Comparison of ENCODE assay signal across 8 cellular contexts in the genomic region with DNA sequence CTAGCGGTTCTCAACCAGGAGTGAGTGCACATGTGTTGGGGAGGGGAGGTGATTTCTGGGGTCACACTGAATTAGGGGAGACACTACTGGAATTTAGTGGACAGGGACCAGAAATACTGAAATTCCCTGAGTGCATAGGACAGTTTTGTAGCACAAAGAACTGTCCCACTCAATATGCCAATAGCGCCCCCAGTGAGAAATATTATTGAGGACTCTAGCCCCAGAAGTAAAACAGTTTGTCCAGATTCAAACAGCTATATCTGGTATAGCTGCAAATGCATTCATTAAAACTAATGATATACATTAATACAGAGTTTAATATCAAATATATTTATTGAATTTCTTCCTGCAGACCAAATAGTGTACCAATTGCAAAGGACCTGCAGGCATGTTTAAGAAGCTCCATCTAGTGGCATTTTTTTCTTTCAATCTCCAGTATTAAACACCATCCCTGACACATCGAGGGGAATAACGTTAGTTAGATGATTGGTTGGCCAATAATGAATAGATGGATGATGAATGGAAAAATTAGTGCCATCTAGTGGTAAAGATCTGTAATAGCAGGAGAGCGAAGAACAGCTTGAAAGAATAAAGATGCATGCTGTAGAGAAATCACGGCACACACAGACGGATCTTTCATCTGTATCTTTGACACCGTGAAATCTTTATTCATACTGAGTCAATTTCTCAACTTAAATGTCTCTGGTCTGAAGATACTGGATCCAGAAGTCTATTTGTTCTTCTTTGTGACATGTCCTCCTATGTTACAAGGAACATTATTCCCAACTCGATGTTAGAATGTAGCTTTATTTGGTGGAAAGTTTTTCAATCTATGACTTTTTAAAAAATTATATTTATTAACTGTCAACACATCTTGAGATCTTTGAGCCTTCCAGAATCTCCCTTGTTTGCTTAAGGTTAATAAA.
DNase-seq lines count a peak whose midpoint lies in the region; ATAC-seq, FAIRE-seq and TF ChIP-seq lines count a peak whose summit lies in the region.

No MANE protein-coding gene starts in this region.

- intact Hi-C loops in aorta (cut with DNase I), result no loop called here

- peak; percentile 63 for DNase-seq in Ammon's horn (ENCODE audit: low spot score)
- peak; percentile 11 for DNase-seq in GM18507 (ENCODE audit: extremely low spot score, insufficient read length, low read depth)
- peak; percentile 49 for DNase-seq in NCI-H69 (lab: John Stamatoyannopoulos, UW)
- DNase-seq in central memory CD4-positive, alpha-beta T cell, result peak; percentile 53
- DNase-seq in aorta, result no peak
- no peak for DNase-seq in MG63

- H3K9ac ChIP-seq in liver (ENCODE audit: low read depth in 1 of 2, low read length in 2 of 2), result no peak overlapping the region

- no peaks in the 10 kb centered on the region for H3K4me1 ChIP-seq in liver (ENCODE audit: control insufficient read depth in 4 of 4, insufficient read depth in 4 of 4, low read length in 3 of 4)
- peaks cover 0 to 2% of the 10 kb centered on the region in 2 donors for H3K4me1 ChIP-seq in aorta (ENCODE audit: control insufficient read depth in 1 of 2, insufficient read depth in 2 of 2, low read length in 2 of 2)

- H3K4me3 ChIP-seq in liver (ENCODE audit: low read depth in 1 of 3, low read length in 3 of 3) (no peak overlapping the region), aorta (ENCODE audit: low read length in 2 of 2) (no peak overlapping the region), MG63 (no peak overlapping the region)

- H3K36me3 ChIP-seq in liver (ENCODE audit: control insufficient read depth in 4 of 4, insufficient read depth in 3 of 4, low read depth in 1 of 4, low read length in 3 of 4), result no peaks in the 10 kb centered on the region
- H3K36me3 ChIP-seq in aorta (ENCODE audit: control insufficient read depth in 1 of 2, insufficient read depth in 2 of 2, low read length in 1 of 2), result no peaks in the 10 kb centered on the region
- H3K36me3 ChIP-seq in MG63, result no peaks in the 10 kb centered on the region

- TF ChIP-seq RAD21 in liver (IDR thresholded peaks at IDR 0.05), result peak; percentile 84 to 90

- peak; percentile 91 for FAIRE-seq in GM18507 (lab: Jason Lieb, UNC)

- H3K27me3 ChIP-seq in liver (ENCODE audit: control insufficient read depth in 4 of 4, insufficient read depth in 4 of 4, low read length in 3 of 4) (no peaks in the 10 kb centered on the region), aorta (ENCODE audit: control insufficient read depth in 1 of 2, insufficient read depth in 2 of 2, low read length in 1 of 2) (no peaks in the 10 kb centered on the region), MG63 (no peaks in the 10 kb centered on the region; the same call in 1 of the 2 replicates)

- WGBS in liver, result 34% methylated on average over 9 of the region's 9 CpGs
- 31% methylated on average over 9 of the region's 9 CpGs for WGBS in aorta, 2 donors

- H3K9me3 ChIP-seq in liver (ENCODE audit: control insufficient read depth in 4 of 4, low read length in 3 of 4) (no peaks in the 10 kb centered on the region), aorta (ENCODE audit: control insufficient read depth, low read length) (no peaks in the 10 kb centered on the region), MG63 (no peaks in the 10 kb centered on the region)

- H3K27ac ChIP-seq in liver (ENCODE audit: low read depth in 1 of 2, low read length in 2 of 2) (no peak overlapping the region), aorta (ENCODE audit: low read depth in 1 of 2, low read length in 2 of 2) (no peak overlapping the region)

- ATAC-seq in HG03039 (IDR thresholded peaks at IDR 0.05; ENCODE audit: unreplicated experiment) (peak; percentile 77), aorta (ENCODE audit: low FRiP score) (peak; percentile 80)

- peak; percentile 90 for TF ChIP-seq CTCF in liver (IDR thresholded peaks at IDR 0.05; ENCODE audit: low read depth, low read length, missing input control)

TF ChIP-seq in liver, 16 proteins besides CTCF, POLR2A, EP300 and RAD21:
- TF ChIP-seq, protein P1, sequence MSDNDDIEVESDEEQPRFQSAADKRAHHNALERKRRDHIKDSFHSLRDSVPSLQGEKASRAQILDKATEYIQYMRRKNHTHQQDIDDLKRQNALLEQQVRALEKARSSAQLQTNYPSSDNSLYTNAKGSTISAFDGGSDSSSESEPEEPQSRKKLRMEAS (IDR thresholded peaks at IDR 0.05), result no peak
- TF ChIP-seq JUND (IDR thresholded peaks at IDR 0.05) (no peak), NR2F2 (IDR thresholded peaks at IDR 0.05) (no peak), TAF1 (conservative IDR thresholded peaks at IDR 0.05) (no peak), SP1 (IDR thresholded peaks at IDR 0.05) (no peak), EGR1 (IDR thresholded peaks at IDR 0.05; ENCODE audit: low read depth in 2 of 2) (no peak), YY1 (IDR thresholded peaks at IDR 0.05) (no peak), GABPA (IDR thresholded peaks at IDR 0.05 in 1 of 2, conservative IDR thresholded peaks at IDR 0.05 in 1 of 2) (no peak), RXRA (IDR thresholded peaks at IDR 0.05) (no peak)
- TF ChIP-seq, protein P2, sequence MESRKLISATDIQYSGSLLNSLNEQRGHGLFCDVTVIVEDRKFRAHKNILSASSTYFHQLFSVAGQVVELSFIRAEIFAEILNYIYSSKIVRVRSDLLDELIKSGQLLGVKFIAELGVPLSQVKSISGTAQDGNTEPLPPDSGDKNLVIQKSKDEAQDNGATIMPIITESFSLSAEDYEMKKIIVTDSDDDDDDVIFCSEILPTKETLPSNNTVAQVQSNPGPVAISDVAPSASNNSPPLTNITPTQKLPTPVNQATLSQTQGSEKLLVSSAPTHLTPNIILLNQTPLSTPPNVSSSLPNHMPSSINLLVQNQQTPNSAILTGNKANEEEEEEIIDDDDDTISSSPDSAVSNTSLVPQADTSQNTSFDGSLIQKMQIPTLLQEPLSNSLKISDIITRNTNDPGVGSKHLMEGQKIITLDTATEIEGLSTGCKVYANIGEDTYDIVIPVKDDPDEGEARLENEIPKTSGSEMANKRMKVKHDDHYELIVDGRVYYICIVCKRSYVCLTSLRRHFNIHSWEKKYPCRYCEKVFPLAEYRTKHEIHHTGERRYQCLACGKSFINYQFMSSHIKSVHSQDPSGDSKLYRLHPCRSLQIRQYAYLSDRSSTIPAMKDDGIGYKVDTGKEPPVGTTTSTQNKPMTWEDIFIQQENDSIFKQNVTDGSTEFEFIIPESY (IDR thresholded peaks at IDR 0.05), result no peak
- TF ChIP-seq, protein P3, sequence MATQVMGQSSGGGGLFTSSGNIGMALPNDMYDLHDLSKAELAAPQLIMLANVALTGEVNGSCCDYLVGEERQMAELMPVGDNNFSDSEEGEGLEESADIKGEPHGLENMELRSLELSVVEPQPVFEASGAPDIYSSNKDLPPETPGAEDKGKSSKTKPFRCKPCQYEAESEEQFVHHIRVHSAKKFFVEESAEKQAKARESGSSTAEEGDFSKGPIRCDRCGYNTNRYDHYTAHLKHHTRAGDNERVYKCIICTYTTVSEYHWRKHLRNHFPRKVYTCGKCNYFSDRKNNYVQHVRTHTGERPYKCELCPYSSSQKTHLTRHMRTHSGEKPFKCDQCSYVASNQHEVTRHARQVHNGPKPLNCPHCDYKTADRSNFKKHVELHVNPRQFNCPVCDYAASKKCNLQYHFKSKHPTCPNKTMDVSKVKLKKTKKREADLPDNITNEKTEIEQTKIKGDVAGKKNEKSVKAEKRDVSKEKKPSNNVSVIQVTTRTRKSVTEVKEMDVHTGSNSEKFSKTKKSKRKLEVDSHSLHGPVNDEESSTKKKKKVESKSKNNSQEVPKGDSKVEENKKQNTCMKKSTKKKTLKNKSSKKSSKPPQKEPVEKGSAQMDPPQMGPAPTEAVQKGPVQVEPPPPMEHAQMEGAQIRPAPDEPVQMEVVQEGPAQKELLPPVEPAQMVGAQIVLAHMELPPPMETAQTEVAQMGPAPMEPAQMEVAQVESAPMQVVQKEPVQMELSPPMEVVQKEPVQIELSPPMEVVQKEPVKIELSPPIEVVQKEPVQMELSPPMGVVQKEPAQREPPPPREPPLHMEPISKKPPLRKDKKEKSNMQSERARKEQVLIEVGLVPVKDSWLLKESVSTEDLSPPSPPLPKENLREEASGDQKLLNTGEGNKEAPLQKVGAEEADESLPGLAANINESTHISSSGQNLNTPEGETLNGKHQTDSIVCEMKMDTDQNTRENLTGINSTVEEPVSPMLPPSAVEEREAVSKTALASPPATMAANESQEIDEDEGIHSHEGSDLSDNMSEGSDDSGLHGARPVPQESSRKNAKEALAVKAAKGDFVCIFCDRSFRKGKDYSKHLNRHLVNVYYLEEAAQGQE (IDR thresholded peaks at IDR 0.05), result no peak
- TF ChIP-seq, protein P4, sequence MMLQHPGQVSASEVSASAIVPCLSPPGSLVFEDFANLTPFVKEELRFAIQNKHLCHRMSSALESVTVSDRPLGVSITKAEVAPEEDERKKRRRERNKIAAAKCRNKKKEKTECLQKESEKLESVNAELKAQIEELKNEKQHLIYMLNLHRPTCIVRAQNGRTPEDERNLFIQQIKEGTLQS (IDR thresholded peaks at IDR 0.05), result no peak

Comparison
In these comparisons a context has a peak if more than half of its experiments do, and no peak if none do; other contexts are left out.
1. DNase-seq: peak in Ammon's horn (single experiment), GM18507 (single experiment), NCI-H69 (single experiment) and central memory CD4-positive, alpha-beta T cell (single experiment); none in aorta (0 of 2) and MG63 (single experiment).